ENCODE assay signal across 13 cellular contexts in the genomic region with DNA sequence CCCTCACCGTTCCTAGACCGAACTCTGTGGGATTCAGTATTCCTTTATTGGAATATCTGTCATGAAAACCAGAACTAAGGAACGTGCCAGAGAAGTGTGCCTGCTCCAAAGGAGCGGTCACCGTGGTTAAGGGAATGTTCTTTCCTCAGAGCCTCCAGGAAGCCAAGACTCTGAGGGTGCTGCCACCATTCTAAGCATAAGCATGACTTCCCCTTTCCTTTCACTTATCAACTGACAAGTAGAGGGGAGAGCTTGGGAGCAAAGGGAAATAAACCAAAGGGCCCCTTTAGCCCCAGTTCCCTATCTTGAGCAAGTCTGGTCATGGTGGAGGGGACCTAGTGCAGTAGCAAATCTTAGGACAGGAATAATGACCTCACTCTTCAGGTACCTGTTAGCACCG. TPM values are rescaled to one million over a fixed set of nuclear protein-coding genes. Genes with fewer than 3 reads are reported as not detected.
DNase-seq lines count a peak whose midpoint lies in the region; ATAC-seq and TF ChIP-seq lines count a peak whose summit lies in the region.
"Had no signal": no experiment of that assay in that cellular context is flagged by ENCODE, and none has a peak within 500 bp of the region (broad histone marks: within the 10 kb centered on the region; RNA-seq: fewer than 3 reads in every experiment).

No MANE protein-coding gene starts in this region.

- H3K27ac ChIP-seq in esophagus muscularis mucosa (replicated peaks in 1 of 4), result peak overlapping the region; percentile 73 to 79 (median 74)
- H3K27ac ChIP-seq in muscle layer of colon (ENCODE audit: low read depth, low read length), result peak overlapping the region; percentile 1
- peak overlapping the region; percentile 68 for H3K27ac ChIP-seq in vagina

- no peaks in the 10 kb centered on the region for H3K27me3 Mint-ChIP-seq in T-helper 17 cell
- H3K27me3 Mint-ChIP-seq: activated CD4-positive, alpha-beta memory T cell treated with anti-CD3 and anti-CD28 coated beads, Interleukin-2, amount 10 ng/mL, durations not matched to agents 7 days and 5 days had no signal

- TF ChIP-seq CTCF in esophagus muscularis mucosa (IDR thresholded peaks at IDR 0.05) (no peak), vagina (IDR thresholded peaks at IDR 0.05) (no peak)

- ATAC-seq in Right ventricle myocardium inferior (peak; percentile 32), HG02588 (IDR thresholded peaks at IDR 0.05; ENCODE audit: unreplicated experiment) (no peak), T-helper 17 cell (no peak)

- TF ChIP-seq EP300 in esophagus muscularis mucosa (IDR thresholded peaks at IDR 0.05), result no peak

- H3K9ac ChIP-seq in muscle layer of colon (ENCODE audit: low read length), result no peak overlapping the region

- H3K27ac Mint-ChIP-seq in T-helper 17 cell, result no peak overlapping the region
- H3K27ac Mint-ChIP-seq: activated CD4-positive, alpha-beta memory T cell treated with anti-CD3 and anti-CD28 coated beads, Interleukin-2, amount 10 ng/mL, durations not matched to agents 7 days and 5 days had no signal

- H3K4me3 ChIP-seq in esophagus muscularis mucosa, result no peak overlapping the region
- H3K4me3 ChIP-seq in muscle layer of colon (ENCODE audit: low read depth in 1 of 2, low read length in 2 of 2), result no peak overlapping the region
- H3K4me3 ChIP-seq in vagina, result no peak overlapping the region

- H3K36me3 ChIP-seq in esophagus muscularis mucosa, result peaks cover 46 to 69% (median 51%) of the 10 kb centered on the region in 4 donors
- H3K36me3 ChIP-seq in muscle layer of colon (ENCODE audit: insufficient read depth, low read length), result peaks cover 44% of the 10 kb centered on the region
- H3K36me3 ChIP-seq in vagina, result peaks cover 0 to 59% of the 10 kb centered on the region in 2 donors

- H3K4me1 ChIP-seq in esophagus muscularis mucosa (peaks cover 13 to 25% (median 16%) of the 10 kb centered on the region in 4 donors), muscle layer of colon (ENCODE audit: insufficient read depth, low read length) (no peaks in the 10 kb centered on the region), vagina (no peaks in the 10 kb centered on the region)

- H3K4me1 Mint-ChIP-seq in T-helper 17 cell, result peaks cover 2% of the 10 kb centered on the region

- peaks cover 16% of the 10 kb centered on the region for H3K36me3 Mint-ChIP-seq in T-helper 17 cell (ENCODE audit: low read depth)

- H3K4me3 Mint-ChIP-seq in T-helper 17 cell, result no peak overlapping the region
- H3K4me3 Mint-ChIP-seq: activated CD4-positive, alpha-beta memory T cell treated with anti-CD3 and anti-CD28 coated beads, Interleukin-2, amount 10 ng/mL, durations not matched to agents 7 days and 5 days had no signal

- intact Hi-C loops in Right ventricle myocardium inferior (cut with DNase I) (no loop called here), cardiac septum (cut with DNase I) (no loop called here), esophagus muscularis mucosa (cut with DNase I) (no loop called here), vagina (cut with DNase I) (no loop called here)

- TF ChIP-seq POLR2A in esophagus muscularis mucosa (IDR thresholded peaks at IDR 0.05; ENCODE audit: low read depth) (no peak), vagina (IDR thresholded peaks at IDR 0.05) (no peak)

- H3K9me3 ChIP-seq in esophagus muscularis mucosa, result no peaks in the 10 kb centered on the region
- H3K9me3 ChIP-seq in muscle layer of colon (ENCODE audit: low read length), result no peaks in the 10 kb centered on the region
- H3K9me3 ChIP-seq in vagina, result no peaks in the 10 kb centered on the region
- no peaks in the 10 kb centered on the region for H3K9me3 ChIP-seq in T-helper 17 cell (ENCODE audit: control insufficient read depth, low read length, poor library complexity, severe bottlenecking)

- no peak for DNase-seq in Right ventricle myocardium inferior (ENCODE audit: missing footprints)
- no peak for DNase-seq in cardiac septum (ENCODE audit: low spot score)
- no peak for DNase-seq in esophagus muscularis mucosa (ENCODE audit: extremely low spot score)
- no peak for DNase-seq in vagina (ENCODE audit: extremely low spot score in 2 of 2)
- no peak for DNase-seq in T-helper 17 cell
- DNase-seq in DMS153 (lab: John Stamatoyannopoulos, UW), result no peak
- DNase-seq: activated CD4-positive, alpha-beta memory T cell treated with anti-CD3 and anti-CD28 coated beads, Interleukin-2, amount 10 ng/mL, durations not matched to agents 7 days and 5 days; activated naive CD4-positive, alpha-beta T cell; cerebellar nuclear complex; NCI-H1436 treated with DMSO at 0.1 percent for 48 hours; NCI-H774 had no signal

- WGBS in esophagus muscularis mucosa, result 60% methylated on average over 6 of the region's 6 CpGs

- H3K27me3 ChIP-seq in esophagus muscularis mucosa, result no peaks in the 10 kb centered on the region
- H3K27me3 ChIP-seq in muscle layer of colon (ENCODE audit: control insufficient read depth in 1 of 2, insufficient read depth in 2 of 2, low read length in 2 of 2), result no peaks in the 10 kb centered on the region
- H3K27me3 ChIP-seq in vagina, result no peaks in the 10 kb centered on the region

RNA-seq across cellular contexts. Expression of a gene that starts 26.8 kb away (rescaled TPM):
- total RNA-seq in Right ventricle myocardium inferior (20.6 TPM), cardiac septum (27.6 TPM), esophagus muscularis mucosa (10 to 100 TPM; 17.9 to 26.6 (median 19.4) TPM), vagina (20.6 TPM), T-helper 17 cell (10 to 100 TPM; 27.3 to 28.8 TPM)

RNA-seq across cellular contexts. Expression of a gene that starts 30.9 kb away (rescaled TPM):
- total RNA-seq in Right ventricle myocardium inferior (752 TPM), cardiac septum (765 TPM), esophagus muscularis mucosa (100 to 1,000 TPM; 508 to 734 (median 592) TPM), vagina (368 TPM), T-helper 17 cell (100 to 1,000 TPM; 819 to 942 TPM)

Comparison
In these comparisons a context has a peak if more than half of its experiments do, and no peak if none do; other contexts are left out.
1. H3K27ac ChIP-seq: peak in every context shown above with its lines; median percentile 74 in esophagus muscularis mucosa; 68 in vagina; 1 in muscle layer of colon.